ENCODE assay signal across 11 cellular contexts in the genomic region with DNA sequence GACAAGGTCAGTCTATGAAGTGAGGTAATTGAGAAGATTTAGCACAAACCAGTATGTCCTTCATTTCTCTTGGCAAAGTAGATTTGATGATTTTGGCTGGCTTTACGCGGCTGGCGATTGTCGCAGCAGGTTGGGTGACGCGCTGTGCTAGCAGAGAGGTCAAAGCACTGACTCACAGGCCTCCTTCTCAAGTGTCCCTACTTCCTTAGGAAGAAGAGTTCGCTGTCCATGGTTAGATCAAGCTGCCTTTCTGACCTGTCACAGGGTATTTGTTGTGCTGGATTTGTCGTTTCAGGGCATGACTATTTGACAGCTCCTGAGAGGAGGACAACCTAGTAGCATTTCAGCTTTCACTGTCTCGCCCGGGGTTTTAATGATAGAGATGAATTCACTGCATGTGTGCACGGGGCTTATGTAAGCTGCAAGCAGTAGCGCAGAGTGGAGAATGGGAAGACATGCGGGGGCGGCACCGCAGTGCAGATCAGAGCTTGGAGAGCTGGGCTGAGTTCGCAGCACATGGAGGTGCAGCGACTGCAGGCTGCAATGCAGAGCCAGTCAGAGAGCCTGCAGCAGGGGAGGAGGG. TPM values are rescaled to one million over a fixed set of nuclear protein-coding genes. Genes with fewer than 3 reads are reported as not detected.
DNase-seq lines count a peak whose midpoint lies in the region; ATAC-seq, FAIRE-seq and TF ChIP-seq lines count a peak whose summit lies in the region.
"Had no signal": no experiment of that assay in that cellular context is flagged by ENCODE, and none has a peak within 500 bp of the region (broad histone marks: within the 10 kb centered on the region; RNA-seq: fewer than 3 reads in every experiment).

No MANE protein-coding gene starts in this region.

- H2BK12ac ChIP-seq in neuronal stem cell (ENCODE audit: low read length), result no peak overlapping the region

- no peak overlapping the region for H3K27ac ChIP-seq in A549
- peak overlapping the region in 1 of 5 donors; percentile 67 for H3K27ac ChIP-seq in adrenal gland
- no peak overlapping the region for H3K27ac ChIP-seq in neuronal stem cell (replicated peaks; ENCODE audit: low read length)

- peaks cover 6% of the 10 kb centered on the region for H3K27me3 Mint-ChIP-seq in activated naive CD8-positive, alpha-beta T cell treated with anti-CD3 and anti-CD28 coated beads, Interleukin-2, amount 50 U/mL, for 24 hours

- no peaks in the 10 kb centered on the region for H3K79me1 ChIP-seq in neuronal stem cell (ENCODE audit: low read depth, low read length)

- H3K36me3 Mint-ChIP-seq in activated naive CD8-positive, alpha-beta T cell treated with anti-CD3 and anti-CD28 coated beads, Interleukin-2, amount 50 U/mL, for 24 hours (ENCODE audit: low read depth), result no peaks in the 10 kb centered on the region
- H3K36me3 Mint-ChIP-seq: naive B cell had no signal

- POLR2A ChIA-PET in A549 (lab: Yijun Ruan, JAX), result no interaction called here

- H3K4me3 Mint-ChIP-seq in activated naive CD8-positive, alpha-beta T cell treated with anti-CD3 and anti-CD28 coated beads, Interleukin-2, amount 50 U/mL, for 24 hours, result no peak overlapping the region
- H3K4me3 Mint-ChIP-seq: activated CD4-positive, alpha-beta memory T cell treated with anti-CD3 and anti-CD28 coated beads, Interleukin-2, amount 10 ng/mL, durations not matched to agents 7 days and 5 days; naive B cell had no signal

- no peaks in the 10 kb centered on the region for H3K9me3 Mint-ChIP-seq in activated naive CD8-positive, alpha-beta T cell treated with anti-CD3 and anti-CD28 coated beads, Interleukin-2, amount 50 U/mL, for 24 hours
- H3K9me3 Mint-ChIP-seq: activated CD4-positive, alpha-beta memory T cell treated with anti-CD3 and anti-CD28 coated beads, Interleukin-2, amount 10 ng/mL, durations not matched to agents 7 days and 5 days; naive B cell had no signal

- no peak for TF ChIP-seq EP300 in A549 (IDR thresholded peaks at IDR 0.05)

- H2AFZ ChIP-seq in neuronal stem cell (ENCODE audit: low read length), result peak overlapping the region; percentile 56

- H3K4me1 Mint-ChIP-seq in activated naive CD8-positive, alpha-beta T cell treated with anti-CD3 and anti-CD28 coated beads, Interleukin-2, amount 50 U/mL, for 24 hours, result no peaks in the 10 kb centered on the region
- H3K4me1 Mint-ChIP-seq: activated CD4-positive, alpha-beta memory T cell treated with anti-CD3 and anti-CD28 coated beads, Interleukin-2, amount 10 ng/mL, durations not matched to agents 7 days and 5 days; naive B cell had no signal

- H4K91ac ChIP-seq in neuronal stem cell (ENCODE audit: low read depth, low read length, poor library complexity), result no peak overlapping the region

- H3K4ac ChIP-seq in neuronal stem cell (ENCODE audit: low read length), result no peak overlapping the region

- TF ChIP-seq POLR2A in A549 (IDR thresholded peaks at IDR 0.05; ENCODE audit: low read length) (no peak), adrenal gland (IDR thresholded peaks at IDR 0.05) (no peak)

- H3K4me3 ChIP-seq in A549 (no peak overlapping the region), adrenal gland (no peak overlapping the region), fibroblast of villous mesenchyme (ENCODE audit: low read depth, low read length) (no peak overlapping the region), neuronal stem cell (ENCODE audit: low read length in 2 of 2) (no peak overlapping the region)

- H3K9ac ChIP-seq in neuronal stem cell (ENCODE audit: low read depth, low read length, poor library complexity), result no peak overlapping the region

- no peaks in the 10 kb centered on the region for H3K27me3 ChIP-seq in adrenal gland
- H3K27me3 ChIP-seq in neuronal stem cell (ENCODE audit: control insufficient read depth in 3 of 3, insufficient read depth in 3 of 3, low read depth in 1 of 3, low read length in 3 of 3), result no peaks in the 10 kb centered on the region

- peak overlapping the region; percentile 58 for H4K8ac ChIP-seq in neuronal stem cell (ENCODE audit: low read depth, low read length)

- H3K9me3 ChIP-seq in A549, result no peaks in the 10 kb centered on the region
- no peaks in the 10 kb centered on the region for H3K9me3 ChIP-seq in adrenal gland (replicated peaks in 1 of 3)
- no peaks in the 10 kb centered on the region for H3K9me3 ChIP-seq in neuronal stem cell (replicated peaks in 1 of 2; ENCODE audit: control insufficient read depth in 2 of 2, insufficient read depth in 1 of 2, low read depth in 1 of 2, low read length in 2 of 2)

- H3K4me2 ChIP-seq in A549, result no peak overlapping the region
- no peak overlapping the region for H3K4me2 ChIP-seq in neuronal stem cell (ENCODE audit: insufficient read depth, low read length, poor library complexity, severe bottlenecking)

- no peak overlapping the region for H3K18ac ChIP-seq in neuronal stem cell (ENCODE audit: low read length)

- H3K4me1 ChIP-seq in A549 (no peaks in the 10 kb centered on the region), adrenal gland (replicated peaks in 1 of 2) (peaks cover 0 to 15% of the 10 kb centered on the region in 2 donors), neuronal stem cell (ENCODE audit: control insufficient read depth in 2 of 2, insufficient read depth in 1 of 2, low read depth in 1 of 2, low read length in 2 of 2) (peaks cover 10 to 12% of the 10 kb centered on the region in 2 donors)

- H3K14ac ChIP-seq in neuronal stem cell (ENCODE audit: low read length), result no peak overlapping the region

- H2AK5ac ChIP-seq in neuronal stem cell (ENCODE audit: low read depth, low read length), result no peak overlapping the region

- CTCF ChIA-PET in A549 (lab: Yijun Ruan, JAX), result interaction anchor here (0.9 to 12.4 kb wide), 4 partner anchors 9 to 937 kb away, joined by 3 to 157 read pairs (median 6); no protein-coding TSS in a partner anchor

- no peak overlapping the region for H2BK5ac ChIP-seq in neuronal stem cell (ENCODE audit: low read length)

- intact Hi-C loops in adrenal gland (cut with DNase I), result loop anchor here in 1 of 2 donors (10.0 kb wide), 1 partner anchor 736 kb away; no protein-coding TSS in a partner anchor

- H3K36me3 ChIP-seq in adrenal gland (replicated peaks in 1 of 2) (no peaks in the 10 kb centered on the region), neuronal stem cell (replicated peaks in 1 of 2; ENCODE audit: control insufficient read depth in 2 of 2, insufficient read depth in 2 of 2, low read length in 2 of 2) (no peaks in the 10 kb centered on the region)

- WGBS in A549 (ENCODE audit: missing lambda C conversion rate), result 85% methylated on average over 17 of the region's 17 CpGs
- WGBS in adrenal gland, 4 donors, result 55 to 80% (median 62%) methylated on average over 10 to 17 of the region's 17 CpGs
- no CpG with 5 or more reads among the region's 17 CpGs for WGBS in neuronal stem cell (ENCODE audit: extremely low coverage in 2 of 2, insufficient read length in 2 of 2, insufficient replicate concordance in 1 of 2), 2 donors

- FAIRE-seq in A549 (lab: Jason Lieb, UNC), result no peak

- H2BK120ac ChIP-seq in neuronal stem cell (ENCODE audit: low read depth, low read length), result no peak overlapping the region

- H3K23ac ChIP-seq in neuronal stem cell (ENCODE audit: low read depth, low read length, poor library complexity), result peak overlapping the region; percentile 50

- no peak overlapping the region for H3K27ac Mint-ChIP-seq in activated naive CD8-positive, alpha-beta T cell treated with anti-CD3 and anti-CD28 coated beads, Interleukin-2, amount 50 U/mL, for 24 hours
- H3K27ac Mint-ChIP-seq: activated CD4-positive, alpha-beta memory T cell treated with anti-CD3 and anti-CD28 coated beads, Interleukin-2, amount 10 ng/mL, durations not matched to agents 7 days and 5 days; naive B cell had no signal

- no peak overlapping the region for H2BK15ac ChIP-seq in neuronal stem cell (ENCODE audit: low read length)

- TF ChIP-seq RAD21 in A549 (conservative IDR thresholded peaks at IDR 0.05 in 1 of 2, IDR thresholded peaks at IDR 0.05 in 1 of 2), result no peak

- DNase-seq in A549 (ENCODE audit: low read depth in 1 of 2, low spot score in 1 of 2), result no peak
- DNase-seq in adrenal gland, result peak in 6 of 7 donors; percentile 36 to 78 (median 58)
- DNase-seq in fibroblast of villous mesenchyme (ENCODE audit: low read depth), result peak; percentile 54
- DNase-seq in neuronal stem cell (ENCODE audit: low spot score), result no peak
- DNase-seq in activated naive CD8-positive, alpha-beta T cell treated with anti-CD3 and anti-CD28 coated beads, Interleukin-2, amount 50 U/mL, for 24 hours, result no peak
- no peak for DNase-seq in NCI-H748 treated with DMSO at 0.1 percent for 48 hours (lab: John Stamatoyannopoulos, UW)
- DNase-seq: activated CD4-positive, alpha-beta memory T cell treated with anti-CD3 and anti-CD28 coated beads, Interleukin-2, amount 10 ng/mL, durations not matched to agents 7 days and 5 days; naive B cell had no signal

- no peak for TF ChIP-seq CTCF in A549 (IDR thresholded peaks at IDR 0.05)
- TF ChIP-seq CTCF in adrenal gland (IDR thresholded peaks at IDR 0.05), result no peak
- no peak for TF ChIP-seq CTCF in fibroblast of villous mesenchyme (IDR thresholded peaks at IDR 0.05; ENCODE audit: insufficient read depth, low read depth, low read length)

- ATAC-seq in A549 (no peak), GM21381 (IDR thresholded peaks at IDR 0.05; ENCODE audit: unreplicated experiment) (no peak), HG03354 (IDR thresholded peaks at IDR 0.05; ENCODE audit: poor library complexity, severe bottlenecking, unreplicated experiment) (no peak)
- no peak for ATAC-seq in activated naive CD8-positive, alpha-beta T cell treated with anti-CD3 and anti-CD28 coated beads, Interleukin-2, amount 50 U/mL, for 24 hours

RNA-seq across cellular contexts. Expression of a gene that starts 32.8 kb away (rescaled TPM):
- not detected in 2 replicates for polyA plus RNA-seq in A549 (2011; rRNA removed)
- not detected in 2 replicates for polyA plus RNA-seq in A549 (2012; cell fraction: cytosol; rRNA removed)
- 0.04 TPM in 1 of 2 replicates, not detected in the other for polyA plus RNA-seq in A549 (2012; cell fraction: nucleus; rRNA removed)
- not detected in 3 replicates for polyA plus RNA-seq in A549 (2017; fragmentation: RNase III; extraction: RNeasy Plus Mini Kit Qiagen cat#74134 plus additional on column Dnase treatment)
- not detected in 2 replicates for polyA minus RNA-seq in A549 (2011; rRNA and poly(A)+ RNA removed)
- under 1 TPM in 2 of 8 donors, not detected in 6; 0.23 to 0.43 TPM for total RNA-seq in adrenal gland
- under 1 TPM in 2 of 3 donors, not detected in 1; 0.24 TPM for polyA plus RNA-seq in adrenal gland
- 0.32 TPM in 1 of 2 replicates, not detected in the other for total RNA-seq in fibroblast of villous mesenchyme
- polyA plus RNA-seq in neuronal stem cell (2013, experiment 1 of 2), result 0.17 TPM
- 0.11 TPM for polyA plus RNA-seq in neuronal stem cell (2013, experiment 2 of 2)
- polyA plus RNA-seq: AG04450 had no signal

Comparison
In these comparisons a context has a peak if more than half of its experiments do, and no peak if none do; other contexts are left out.
1. DNase-seq: peak in adrenal gland (6 of 7) and fibroblast of villous mesenchyme (single experiment); none in A549 (0 of 2), neuronal stem cell (single experiment), activated naive CD8-positive, alpha-beta T cell treated with anti-CD3 and anti-CD28 coated beads, Interleukin-2, amount 50 U/mL, for 24 hours (single experiment) and NCI-H748 treated with DMSO at 0.1 percent for 48 hours (single experiment).